Comparison of ENCODE assay signal across 18 cellular contexts in the genomic region with DNA sequence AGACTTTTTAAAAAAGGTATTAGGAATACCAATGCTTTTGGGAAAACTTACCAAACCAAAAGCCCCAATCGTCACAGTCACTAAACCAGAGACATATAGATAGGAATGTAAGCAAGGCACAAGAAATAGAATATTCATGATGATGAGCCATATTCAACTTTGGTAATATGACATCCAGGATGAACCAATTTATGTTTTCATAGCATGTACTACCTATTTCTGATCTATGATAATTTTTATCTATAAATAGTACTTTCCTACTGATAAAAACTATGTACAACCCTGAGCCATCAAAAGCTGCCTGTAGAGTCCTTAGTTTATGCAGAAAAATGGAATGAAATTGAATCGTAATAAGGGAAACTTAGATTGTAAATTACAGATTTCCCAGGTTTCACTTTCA.
"Had no signal": no experiment of that assay in that cellular context is flagged by ENCODE, and none has a peak within 500 bp of the region (broad histone marks: within the 10 kb centered on the region; RNA-seq: fewer than 3 reads in every experiment).

No MANE protein-coding gene starts in this region.

- H2AFZ ChIP-seq: parathyroid adenoma had no signal

- H3K79me2 ChIP-seq: parathyroid adenoma had no signal

- H3K27ac Mint-ChIP-seq: nephron; stimulated activated naive B cell treated with anti-CD40 and anti-IgM and Interleukin-4, amounts not matched to agents 10 μg/mL and 1 μg/mL and 100 μg/mL, for 72 hours; stimulated activated naive CD8-positive, alpha-beta T cell treated with anti-CD3 and anti-CD28 coated beads, Interleukin-15, amount 100 ng/mL, for 72 hours; type B pancreatic cell had no signal

- H3K9me3 Mint-ChIP-seq: central memory CD8-positive, alpha-beta T cell; nephron; stimulated activated naive CD8-positive, alpha-beta T cell treated with anti-CD3 and anti-CD28 coated beads, Interleukin-15, amount 100 ng/mL, for 72 hours had no signal

- H3K36me3 ChIP-seq: gastroesophageal sphincter, prostate gland, right lobe of liver had no signal

- ATAC-seq: esophagus mucosa; gastroesophageal sphincter; stimulated activated naive B cell treated with anti-CD40 and anti-IgM and Interleukin-4, amounts not matched to agents 10 μg/mL and 1 μg/mL and 100 μg/mL, for 72 hours; stimulated activated naive CD8-positive, alpha-beta T cell treated with anti-CD3 and anti-CD28 coated beads, Interleukin-15, amount 100 ng/mL, for 72 hours had no signal

- H3K9me3 ChIP-seq: gastroesophageal sphincter, prostate gland, right lobe of liver had no signal

- H3K27me3 ChIP-seq: gastroesophageal sphincter, right lobe of liver had no signal

- H3K27ac ChIP-seq: gastroesophageal sphincter, parathyroid adenoma, prostate gland, right lobe of liver, skin epidermis had no signal

- DNase-seq: effector memory CD4-positive, alpha-beta T cell; glutamatergic neuron; mammary epithelial cell; occipital lobe; retina; right lobe of liver; stimulated activated CD4-positive, alpha-beta T cell treated with anti-CD3 and anti-CD28 coated beads, Interleukin-2, amount 100 ng/mL, for 24 hours; stimulated activated CD4-positive, alpha-beta T cell treated with anti-CD3 and anti-CD28 coated beads, Interleukin-4, amount 100 ng/mL, for 4 hours; stimulated activated naive B cell treated with anti-CD40 and anti-IgM and Interleukin-4, amounts not matched to agents 10 μg/mL and 1 μg/mL and 100 μg/mL, for 72 hours; stimulated activated naive CD8-positive, alpha-beta T cell treated with anti-CD3 and anti-CD28 coated beads, Interleukin-15, amount 100 ng/mL, for 72 hours had no signal

- H3K4me3 ChIP-seq: gastroesophageal sphincter, prostate gland, right lobe of liver, skin epidermis had no signal

- H3K9ac ChIP-seq: parathyroid adenoma had no signal

- H3K4me1 ChIP-seq: parathyroid adenoma, prostate gland had no signal

- H3K27me3 Mint-ChIP-seq: central memory CD8-positive, alpha-beta T cell; stimulated activated naive B cell treated with anti-CD40 and anti-IgM and Interleukin-4, amounts not matched to agents 10 μg/mL and 1 μg/mL and 100 μg/mL, for 72 hours; stimulated activated naive CD8-positive, alpha-beta T cell treated with anti-CD3 and anti-CD28 coated beads, Interleukin-15, amount 100 ng/mL, for 72 hours; type B pancreatic cell had no signal

- H3K4me3 Mint-ChIP-seq: central memory CD8-positive, alpha-beta T cell; nephron; stimulated activated naive B cell treated with anti-CD40 and anti-IgM and Interleukin-4, amounts not matched to agents 10 μg/mL and 1 μg/mL and 100 μg/mL, for 72 hours; stimulated activated naive CD8-positive, alpha-beta T cell treated with anti-CD3 and anti-CD28 coated beads, Interleukin-15, amount 100 ng/mL, for 72 hours; type B pancreatic cell had no signal
